1 cellular context compared by ENCODE assay signal in the genomic region with DNA sequence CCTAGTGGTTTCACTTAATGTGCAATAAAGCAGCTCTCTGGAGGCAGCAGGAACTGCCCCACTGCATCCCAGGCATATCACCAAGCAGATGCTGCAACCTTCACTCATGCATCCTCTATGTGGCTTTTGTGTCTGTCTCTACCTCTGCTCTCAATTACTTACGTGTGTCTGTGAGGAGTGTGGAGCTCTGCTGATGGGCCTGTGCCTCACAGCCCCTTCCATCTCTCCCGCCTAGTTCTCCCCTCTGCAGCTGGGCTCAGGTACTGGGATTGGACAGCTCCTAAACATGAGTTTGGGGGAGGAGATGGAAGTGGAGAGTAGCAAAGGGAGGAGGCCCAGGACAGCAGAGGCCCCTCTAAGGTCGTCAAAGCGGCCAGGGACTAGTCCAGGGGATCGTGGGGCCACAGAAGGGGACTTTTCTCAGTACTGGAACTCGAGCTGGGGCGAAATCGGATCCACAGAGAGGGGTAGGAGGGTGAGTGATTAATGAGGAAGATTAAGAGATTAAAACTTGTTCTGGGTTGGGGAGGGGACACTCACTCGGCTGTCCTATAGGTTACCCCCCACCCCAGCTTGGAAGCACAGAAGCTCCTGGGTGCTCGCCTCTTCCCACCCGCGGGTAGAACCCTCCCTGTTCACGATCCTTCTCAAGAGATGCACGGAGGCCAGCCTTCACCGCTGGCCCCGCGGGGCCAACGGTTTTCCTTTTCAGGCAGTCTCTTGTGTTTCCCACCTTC.
A peak's percentile ranks its signal among the peaks of the same experiment; 100 is the strongest.
TF ChIP-seq lines count a peak whose summit lies in the region.

No MANE protein-coding gene starts in this region.

TF ChIP-seq in SK-N-SH, 30 proteins besides CTCF, POLR2A, EP300 and RAD21 (continued from another document):
- TF ChIP-seq, protein P1, sequence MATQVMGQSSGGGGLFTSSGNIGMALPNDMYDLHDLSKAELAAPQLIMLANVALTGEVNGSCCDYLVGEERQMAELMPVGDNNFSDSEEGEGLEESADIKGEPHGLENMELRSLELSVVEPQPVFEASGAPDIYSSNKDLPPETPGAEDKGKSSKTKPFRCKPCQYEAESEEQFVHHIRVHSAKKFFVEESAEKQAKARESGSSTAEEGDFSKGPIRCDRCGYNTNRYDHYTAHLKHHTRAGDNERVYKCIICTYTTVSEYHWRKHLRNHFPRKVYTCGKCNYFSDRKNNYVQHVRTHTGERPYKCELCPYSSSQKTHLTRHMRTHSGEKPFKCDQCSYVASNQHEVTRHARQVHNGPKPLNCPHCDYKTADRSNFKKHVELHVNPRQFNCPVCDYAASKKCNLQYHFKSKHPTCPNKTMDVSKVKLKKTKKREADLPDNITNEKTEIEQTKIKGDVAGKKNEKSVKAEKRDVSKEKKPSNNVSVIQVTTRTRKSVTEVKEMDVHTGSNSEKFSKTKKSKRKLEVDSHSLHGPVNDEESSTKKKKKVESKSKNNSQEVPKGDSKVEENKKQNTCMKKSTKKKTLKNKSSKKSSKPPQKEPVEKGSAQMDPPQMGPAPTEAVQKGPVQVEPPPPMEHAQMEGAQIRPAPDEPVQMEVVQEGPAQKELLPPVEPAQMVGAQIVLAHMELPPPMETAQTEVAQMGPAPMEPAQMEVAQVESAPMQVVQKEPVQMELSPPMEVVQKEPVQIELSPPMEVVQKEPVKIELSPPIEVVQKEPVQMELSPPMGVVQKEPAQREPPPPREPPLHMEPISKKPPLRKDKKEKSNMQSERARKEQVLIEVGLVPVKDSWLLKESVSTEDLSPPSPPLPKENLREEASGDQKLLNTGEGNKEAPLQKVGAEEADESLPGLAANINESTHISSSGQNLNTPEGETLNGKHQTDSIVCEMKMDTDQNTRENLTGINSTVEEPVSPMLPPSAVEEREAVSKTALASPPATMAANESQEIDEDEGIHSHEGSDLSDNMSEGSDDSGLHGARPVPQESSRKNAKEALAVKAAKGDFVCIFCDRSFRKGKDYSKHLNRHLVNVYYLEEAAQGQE (IDR thresholded peaks at IDR 0.05; ENCODE audit: low read depth, low read length): peak; percentile 59; the same call in 1 of the 2 replicates
- no peak for TF ChIP-seq RFX5 (IDR thresholded peaks at IDR 0.05; ENCODE audit: low read length)
